In the genomic region with DNA sequence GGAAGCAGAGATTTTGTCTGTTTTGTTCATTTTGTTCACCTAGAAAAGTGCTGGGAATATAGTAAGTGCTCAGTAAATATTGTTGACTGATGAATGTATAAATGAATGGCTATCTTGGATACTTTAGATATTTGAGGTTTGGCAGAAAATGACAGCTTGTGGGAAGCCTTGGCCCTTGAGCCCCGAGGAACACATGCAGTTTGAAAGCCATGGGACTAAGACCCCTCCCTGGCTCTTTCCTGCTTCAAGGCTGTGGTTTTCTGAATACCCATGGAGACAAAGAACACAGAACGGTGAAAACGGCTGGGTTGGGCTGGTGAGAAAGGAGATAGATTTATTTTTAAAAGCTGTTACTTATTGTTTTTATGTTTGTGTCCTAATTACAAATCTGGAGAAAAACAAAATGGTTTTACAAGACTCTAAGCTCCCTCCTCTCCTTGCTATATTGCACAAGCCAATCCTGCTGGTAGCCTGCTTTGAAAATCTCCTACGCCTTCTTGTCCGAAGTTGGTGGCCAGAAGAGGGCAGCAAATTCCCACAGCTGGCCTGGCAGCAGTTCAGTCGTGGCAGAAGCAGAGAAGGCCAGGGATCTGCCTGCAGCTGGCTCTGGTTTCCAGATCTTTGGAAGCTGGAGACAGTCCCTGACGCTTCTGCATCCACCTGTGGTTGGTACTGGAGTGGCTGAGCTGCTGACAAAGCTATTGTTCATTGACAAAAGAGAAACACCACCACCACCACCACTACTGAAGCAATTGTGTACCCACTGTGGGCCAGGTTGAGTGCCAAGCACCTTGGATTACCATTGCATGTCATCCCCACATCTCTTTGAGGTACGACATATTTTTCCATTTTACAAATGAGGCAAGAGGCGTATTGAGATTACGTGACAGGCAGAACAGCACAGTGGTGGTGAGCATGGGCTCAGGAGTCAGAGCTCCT, we compare ENCODE assay signal across 8 cellular contexts. TPM values are rescaled to one million over a fixed set of nuclear protein-coding genes. Genes with fewer than 3 reads are reported as not detected.
DNase-seq lines count a peak whose midpoint lies in the region; ATAC-seq and TF ChIP-seq lines count a peak whose summit lies in the region.

No MANE protein-coding gene starts in this region.

- H3K36me3 ChIP-seq in IMR-90 (ENCODE audit: control insufficient read depth, insufficient read depth, low read length) (no peaks in the 10 kb centered on the region), NT2/D1 (ENCODE audit: insufficient read depth, insufficient read length, low read length) (no peaks in the 10 kb centered on the region), thyroid gland (no peaks in the 10 kb centered on the region)

- H3K27me3 Mint-ChIP-seq in activated T-cell treated with anti-CD3 and anti-CD28 coated beads, Interleukin-2, amount 50 U/mL, for 4 hours (ENCODE audit: low read depth): peaks cover 10% of the 10 kb centered on the region
- H3K27me3 Mint-ChIP-seq in neural crest cell (ENCODE audit: low read depth): peaks cover 11% of the 10 kb centered on the region

- no peak overlapping the region for H4K8ac ChIP-seq in IMR-90 (ENCODE audit: low read depth in 2 of 2, low read length in 2 of 2)

- no peaks in the 10 kb centered on the region for H3K4me1 ChIP-seq in IMR-90 (ENCODE audit: control insufficient read depth, insufficient read depth, low read length)
- H3K4me1 ChIP-seq in NT2/D1 (ENCODE audit: insufficient read depth, insufficient read length): peaks cover 3% of the 10 kb centered on the region
- H3K4me1 ChIP-seq in thyroid gland: peaks cover 17 to 22% of the 10 kb centered on the region in 2 donors

- H3K23ac ChIP-seq in IMR-90 (ENCODE audit: low read depth, low read length): no peak overlapping the region

- no peak overlapping the region for H2BK20ac ChIP-seq in IMR-90 (ENCODE audit: low read depth, low read length)

- H3K9ac ChIP-seq in IMR-90 (ENCODE audit: low read depth, low read length): no peak overlapping the region
- no peak overlapping the region for H3K9ac ChIP-seq in NT2/D1 (ENCODE audit: insufficient read length, low read depth)

- H3K4me1 Mint-ChIP-seq in activated T-cell treated with anti-CD3 and anti-CD28 coated beads, Interleukin-2, amount 50 U/mL, for 4 hours (ENCODE audit: low read depth): no peaks in the 10 kb centered on the region
- H3K4me1 Mint-ChIP-seq in neural crest cell: peaks cover 8% of the 10 kb centered on the region

- H2AK9ac ChIP-seq in IMR-90 (replicated peaks; ENCODE audit: low read depth, low read length, poor library complexity): no peak overlapping the region

- no peak overlapping the region for H4K5ac ChIP-seq in IMR-90 (ENCODE audit: low read depth, low read length)

- peak; percentile 82 for DNase-seq in Caki2 (ENCODE audit: low read depth)
- DNase-seq in IMR-90: peak; percentile 81
- DNase-seq in NT2/D1 (ENCODE audit: low read depth, low spot score): peak; percentile 79
- peak; percentile 36 for DNase-seq in activated T-cell treated with anti-CD3 and anti-CD28 coated beads, Interleukin-2, amount 50 U/mL, for 4 hours
- peak; percentile 80 for DNase-seq in fibroblast of the conjunctiva (ENCODE audit: low read depth)
- peak; percentile 80 for DNase-seq in neural crest cell (ENCODE audit: low read depth, low spot score)
- DNase-seq in thyroid gland: peak; percentile 91 to 93
- no peak for DNase-seq in effector CD4-positive, alpha-beta T cell

- TF ChIP-seq POLR2A in IMR-90 (IDR thresholded peaks at IDR 0.05; ENCODE audit: low read depth, low read length) (no peak), thyroid gland (IDR thresholded peaks at IDR 0.05) (no peak)

- peak; percentile 92 for TF ChIP-seq RAD21 in IMR-90 (IDR thresholded peaks at IDR 0.05; ENCODE audit: low read length)

- H3K27ac ChIP-seq in IMR-90 (ENCODE audit: insufficient read depth, low read length): no peak overlapping the region
- H3K27ac ChIP-seq in thyroid gland: peak overlapping the region; percentile 87 to 96 (median 90)

- peak; percentile 94 for ATAC-seq in IMR-90 (ENCODE audit: low read depth)
- peak in 1 of 2 donors; percentile 40 for ATAC-seq in activated T-cell treated with anti-CD3 and anti-CD28 coated beads, Interleukin-2, amount 50 U/mL, for 4 hours

- no peak overlapping the region for H3K14ac ChIP-seq in IMR-90 (replicated peaks; ENCODE audit: low read depth, low read length)

- H3K79me1 ChIP-seq in IMR-90 (ENCODE audit: low read depth in 1 of 2, low read length in 2 of 2): no peaks in the 10 kb centered on the region

- no peak overlapping the region for H2BK15ac ChIP-seq in IMR-90 (ENCODE audit: low read depth, low read length)

- no peaks in the 10 kb centered on the region for H3K9me1 ChIP-seq in IMR-90 (ENCODE audit: insufficient read depth, low read length)

- WGBS in IMR-90 (ENCODE audit: extremely low coverage in 2 of 2, insufficient read length in 1 of 2), 2 experiments: 30% methylated on average over 2 of the region's 10 CpGs; no CpG with 5 or more reads in 1 of the 2 experiments
- 44% methylated on average over 10 of the region's 10 CpGs for WGBS in thyroid gland, 2 donors

- no TSS peak for BruUV-seq in IMR-90 (replicated peaks; lab: Mats Ljungman, UMichigan)

- H2BK120ac ChIP-seq in IMR-90 (ENCODE audit: low read depth, low read length): no peak overlapping the region

- CTCF ChIA-PET in IMR-90 (lab: Yijun Ruan, JAX): interaction anchor here (0.7 to 4.1 kb wide), 13 partner anchors 11 to 512 kb away, joined by 3 to 41 read pairs (median 5); no protein-coding TSS in a partner anchor

- POLR2A ChIA-PET in IMR-90 (lab: Charles Lee; ENCODE audit: unreplicated experiment): no interaction called here

- no peaks in the 10 kb centered on the region for H3K9me3 Mint-ChIP-seq in activated T-cell treated with anti-CD3 and anti-CD28 coated beads, Interleukin-2, amount 50 U/mL, for 4 hours
- no peaks in the 10 kb centered on the region for H3K9me3 Mint-ChIP-seq in neural crest cell

- peak overlapping the region; percentile 57 for H2AFZ ChIP-seq in IMR-90 (replicated peaks; ENCODE audit: low read length, poor library complexity)

- dilution Hi-C loops in IMR-90 (cut with HindIII; ENCODE audit: low sequenced_read_pairs, unreplicated experiment): no loop called here

- H3K4me3 ChIP-seq in IMR-90 (ENCODE audit: insufficient read depth, low read depth, low read length): no peak overlapping the region
- no peak overlapping the region for H3K4me3 ChIP-seq in NT2/D1 (ENCODE audit: insufficient read length, low read depth)
- H3K4me3 ChIP-seq in thyroid gland (replicated peaks in 1 of 3): no peak overlapping the region

- H4K20me1 ChIP-seq in IMR-90 (ENCODE audit: insufficient read depth, low read length): no peaks in the 10 kb centered on the region

- no peak overlapping the region for H2BK5ac ChIP-seq in IMR-90 (ENCODE audit: low read depth, low read length, poor library complexity, severe bottlenecking)

- H3K4ac ChIP-seq in IMR-90 (ENCODE audit: low read depth, low read length): no peak overlapping the region

- H3K36me3 Mint-ChIP-seq in activated T-cell treated with anti-CD3 and anti-CD28 coated beads, Interleukin-2, amount 50 U/mL, for 4 hours (ENCODE audit: insufficient read depth): no peaks in the 10 kb centered on the region
- H3K36me3 Mint-ChIP-seq in neural crest cell (ENCODE audit: low read depth): no peaks in the 10 kb centered on the region

- intact Hi-C loops in IMR-90 (cut with micrococcal nuclease) (loop anchor here (1.0 to 5.0 kb wide), 5 partner anchors 135 to 610 kb away; no protein-coding TSS in a partner anchor), thyroid gland (cut with DNase I) (loop anchor here (10.0 kb wide), 1 partner anchor 132 kb away; no protein-coding TSS in a partner anchor)

- TF ChIP-seq CTCF in IMR-90 (conservative IDR thresholded peaks at IDR 0.05; ENCODE audit: low read depth, low read length) (peak; percentile 93), neural crest cell (conservative IDR thresholded peaks at IDR 0.05) (peak; percentile 91), thyroid gland (IDR thresholded peaks at IDR 0.05) (peak; percentile 50 to 94 (median 83))

- H3K4me3 Mint-ChIP-seq in activated T-cell treated with anti-CD3 and anti-CD28 coated beads, Interleukin-2, amount 50 U/mL, for 4 hours: no peak overlapping the region
- no peak overlapping the region for H3K4me3 Mint-ChIP-seq in neural crest cell

- H3K9me3 ChIP-seq in IMR-90 (ENCODE audit: control insufficient read depth, insufficient read depth, low read length) (no peaks in the 10 kb centered on the region), NT2/D1 (ENCODE audit: insufficient read depth, low read length) (peaks cover 9% of the 10 kb centered on the region; the same call in 1 of the 2 replicates), thyroid gland (no peaks in the 10 kb centered on the region)

- H3K56ac ChIP-seq in IMR-90 (ENCODE audit: extremely low read depth, insufficient read depth, low read length): no peak overlapping the region

- H3K27me3 ChIP-seq in IMR-90 (ENCODE audit: control insufficient read depth, insufficient read depth, low read length): peaks cover 36% of the 10 kb centered on the region
- H3K27me3 ChIP-seq in NT2/D1 (ENCODE audit: insufficient read depth, insufficient read length): no peaks in the 10 kb centered on the region
- no peaks in the 10 kb centered on the region for H3K27me3 ChIP-seq in thyroid gland

- no peak overlapping the region for H2AK5ac ChIP-seq in IMR-90 (ENCODE audit: low read depth, low read length)

- no peak overlapping the region for H3K4me2 ChIP-seq in IMR-90 (ENCODE audit: low read depth, low read length)

- H3K27ac Mint-ChIP-seq in neural crest cell (ENCODE audit: unreplicated experiment): no peak overlapping the region

- H4K91ac ChIP-seq in IMR-90 (ENCODE audit: insufficient read depth, low read depth, low read length): no peak overlapping the region

- H3K18ac ChIP-seq in IMR-90 (ENCODE audit: low read depth, low read length): no peak overlapping the region

- in situ Hi-C loops in Caki2 (cut with HindIII; ENCODE audit: low pct_unique_long_range_greater_than_20kb, low sequenced_read_pairs) (no loop called here), IMR-90 (cut with MboI; ENCODE audit: low sequenced_read_pairs) (loop anchor here (5.0 to 10.0 kb wide), 2 partner anchors 505 to 612 kb away; no protein-coding TSS in a partner anchor)

RNA-seq across cellular contexts. Expression of a gene that starts 5.2 kb away (rescaled TPM):
- not detected in 2 replicates for total RNA-seq in Caki2 (2014; rRNA removed; shearing (Covaris generic); ENCODE audit: low replicate concordance)
- total RNA-seq in IMR-90 (2012; rRNA removed) (not detected in 2 replicates), neural crest cell (not detected in 2 replicates), thyroid gland (not detected)
- not detected in 2 replicates for polyA plus RNA-seq in IMR-90 (2012; rRNA removed)
- not detected in 2 replicates for polyA plus RNA-seq in IMR-90 (2012; cell fraction: cytosol; rRNA removed)
- not detected in 2 replicates for polyA plus RNA-seq in IMR-90 (2012; cell fraction: nucleus; rRNA removed; ENCODE audit: low replicate concordance)
- not detected for total RNA-seq in activated T-cell treated with anti-CD3 and anti-CD28 coated beads, Interleukin-2, amount 50 U/mL, for 4 hours

RNA-seq across cellular contexts. Expression of a gene that starts 13.0 kb away (rescaled TPM):
- total RNA-seq in Caki2 (2014; rRNA removed; shearing (Covaris generic); ENCODE audit: low replicate concordance): not detected in 2 replicates
- total RNA-seq in IMR-90 (2012; rRNA removed): not detected in 2 replicates
- polyA plus RNA-seq in IMR-90 (2012; rRNA removed): not detected in 2 replicates
- polyA plus RNA-seq in IMR-90 (2012; cell fraction: cytosol; rRNA removed): not detected in 2 replicates
- not detected in 2 replicates for polyA plus RNA-seq in IMR-90 (2012; cell fraction: nucleus; rRNA removed; ENCODE audit: low replicate concordance)
- total RNA-seq in activated T-cell treated with anti-CD3 and anti-CD28 coated beads, Interleukin-2, amount 50 U/mL, for 4 hours: not detected
- not detected in 2 replicates for total RNA-seq in neural crest cell
- total RNA-seq in thyroid gland: not detected

RNA-seq across cellular contexts. Expression of a gene that starts 33.6 kb away (rescaled TPM):
- total RNA-seq in Caki2 (2014; rRNA removed; shearing (Covaris generic); ENCODE audit: low replicate concordance): not detected in 2 replicates
- total RNA-seq in IMR-90 (2012; rRNA removed) (not detected in 2 replicates), neural crest cell (not detected in 2 replicates), thyroid gland (not detected)
- polyA plus RNA-seq in IMR-90 (2012; rRNA removed): not detected in 2 replicates
- polyA plus RNA-seq in IMR-90 (2012; cell fraction: cytosol; rRNA removed): not detected in 2 replicates
- not detected in 2 replicates for polyA plus RNA-seq in IMR-90 (2012; cell fraction: nucleus; rRNA removed; ENCODE audit: low replicate concordance)
- not detected for total RNA-seq in activated T-cell treated with anti-CD3 and anti-CD28 coated beads, Interleukin-2, amount 50 U/mL, for 4 hours

RNA-seq across cellular contexts. Expression of a gene that starts 51.3 kb away (rescaled TPM):
- not detected in 2 replicates for total RNA-seq in Caki2 (2014; rRNA removed; shearing (Covaris generic); ENCODE audit: low replicate concordance)
- total RNA-seq in IMR-90 (2012; rRNA removed) (not detected in 2 replicates), neural crest cell (not detected in 2 replicates), thyroid gland (under 1 TPM in 3 of 4 donors, not detected in 1; 0.22 to 0.46 (median 0.40) TPM)
- not detected in 2 replicates for polyA plus RNA-seq in IMR-90 (2012; rRNA removed)
- not detected in 2 replicates for polyA plus RNA-seq in IMR-90 (2012; cell fraction: cytosol; rRNA removed)
- polyA plus RNA-seq in IMR-90 (2012; cell fraction: nucleus; rRNA removed; ENCODE audit: low replicate concordance): not detected in 2 replicates
- not detected for total RNA-seq in activated T-cell treated with anti-CD3 and anti-CD28 coated beads, Interleukin-2, amount 50 U/mL, for 4 hours
